25 cellular contexts compared by ENCODE assay signal in genomic region chr20:23294671-23295070, GRCh38. TPM values are rescaled to one million over a fixed set of nuclear protein-coding genes. Genes with fewer than 3 reads are reported as not detected.
DNase-seq lines count a peak whose midpoint lies in the region; ATAC-seq and TF ChIP-seq lines count a peak whose summit lies in the region.
"Had no signal": no experiment of that assay in that cellular context is flagged by ENCODE, and none has a peak within 500 bp of the region (broad histone marks: within the 10 kb centered on the region; RNA-seq: fewer than 3 reads in every experiment).

No MANE protein-coding gene starts in this region.

- ATAC-seq in right cardiac atrium (no peak), left cardiac atrium (no peak), gastrocnemius medialis (no peak), GM18909 (IDR thresholded peaks at IDR 0.05; ENCODE audit: poor library complexity, unreplicated experiment) (no peak)
- ATAC-seq: K562 had no signal

- H3K27ac ChIP-seq in right cardiac atrium (ENCODE audit: low read length) (peak overlapping the region; percentile 4), esophagus squamous epithelium (peak overlapping the region in 3 of 4 donors; percentile 56 to 87 (median 77)), gastrocnemius medialis (peak overlapping the region; percentile 39 to 73 (median 55))
- H3K27ac ChIP-seq: BLaER1, GM23248, PC-9 had no signal

- 93% methylated on average over 10 of the region's 10 CpGs for WGBS in right cardiac atrium
- WGBS in esophagus squamous epithelium, 2 donors = 83 to 92% methylated on average over 10 of the region's 10 CpGs

- no peaks in the 10 kb centered on the region for H3K36me3 ChIP-seq in esophagus squamous epithelium
- H3K36me3 ChIP-seq in gastrocnemius medialis = no peaks in the 10 kb centered on the region
- H3K36me3 ChIP-seq: BLaER1 had no signal

- no peak for TF ChIP-seq POLR2A in esophagus squamous epithelium (IDR thresholded peaks at IDR 0.05)
- TF ChIP-seq POLR2A in gastrocnemius medialis (IDR thresholded peaks at IDR 0.05) = no peak
- TF ChIP-seq POLR2A in erythroblast (IDR thresholded peaks at IDR 0.05; ENCODE audit: low read length) = no peak

- H3K9me3 ChIP-seq in right cardiac atrium (ENCODE audit: control insufficient read depth, low read length) = no peaks in the 10 kb centered on the region
- H3K9me3 ChIP-seq in esophagus squamous epithelium = no peaks in the 10 kb centered on the region
- H3K9me3 ChIP-seq in gastrocnemius medialis = no peaks in the 10 kb centered on the region
- H3K9me3 ChIP-seq: BLaER1, SK-N-SH had no signal

- H3K27me3 ChIP-seq in right cardiac atrium (ENCODE audit: control insufficient read depth, insufficient read depth) = peaks cover 3% of the 10 kb centered on the region
- H3K27me3 ChIP-seq in esophagus squamous epithelium = peaks cover 0 to 6% (median 0%) of the 10 kb centered on the region in 4 donors
- H3K27me3 ChIP-seq in gastrocnemius medialis = no peaks in the 10 kb centered on the region
- H3K27me3 ChIP-seq: BLaER1 had no signal

- TF ChIP-seq CTCF in esophagus squamous epithelium (IDR thresholded peaks at IDR 0.05) (no peak), gastrocnemius medialis (IDR thresholded peaks at IDR 0.05 in 4 of 5, conservative IDR thresholded peaks at IDR 0.05 in 1 of 5) (no peak)

- H3K4me1 ChIP-seq in right cardiac atrium (ENCODE audit: control insufficient read depth, insufficient read depth, low read length) = no peaks in the 10 kb centered on the region
- peaks cover 0 to 42% (median 16%) of the 10 kb centered on the region in 3 donors for H3K4me1 ChIP-seq in esophagus squamous epithelium
- H3K4me1 ChIP-seq in gastrocnemius medialis = peaks cover 10% of the 10 kb centered on the region in 2 donors

- no peak overlapping the region for H3K4me3 ChIP-seq in right cardiac atrium (ENCODE audit: low read length)
- no peak overlapping the region for H3K4me3 ChIP-seq in esophagus squamous epithelium
- H3K4me3 ChIP-seq in gastrocnemius medialis = no peak overlapping the region
- H3K4me3 ChIP-seq: BLaER1, GM23248, K562, PC-9 had no signal

- in situ Hi-C loops in gastrocnemius medialis (cut with MboI; ENCODE audit: low sequenced_read_pairs in 4 of 4) = no loop called here

- intact Hi-C loops in right cardiac atrium (cut with DNase I) (loop anchor here in 1 of 4 donors (10.0 kb wide), 1 partner anchor 50 kb away; no protein-coding TSS in a partner anchor), left cardiac atrium (cut with DNase I) (no loop called here), esophagus squamous epithelium (cut with DNase I) (no loop called here), gastrocnemius medialis (cut with DNase I; ENCODE audit: low total_unique reads) (loop anchor here (5.0 kb wide), 1 partner anchor 47 kb away; no protein-coding TSS in a partner anchor)

- DNase-seq in right cardiac atrium (no peak), left cardiac atrium (no peak), esophagus squamous epithelium (lab: John Stamatoyannopoulos, UW) (no peak), gastrocnemius medialis (no peak), SHP77 treated with DMSO at 0.1 percent for 48 hours (lab: John Stamatoyannopoulos, UW) (no peak), erythroblast (lab: John Stamatoyannopoulos, UW) (no peak), NCI-H748 treated with DMSO at 0.1 percent for 48 hours (lab: John Stamatoyannopoulos, UW) (no peak)
- DNase-seq: CD4-positive, CD25-positive, alpha-beta regulatory T cell; DMS53; GM23248; H9; MV-4-11; NCI-H1105; NCI-H1436 treated with DMSO at 0.1 percent for 48 hours; NCI-H187 treated with DMSO at 0.1 percent for 48 hours; NCI-H2107; NCI-H524; NCI-H82; NK-92 treated with Interleukin-12 subunit alpha and Interleukin-12 subunit beta, amount 100 ng/mL, for 24 hours; PC-9; RPMI8226; SK-N-SH had no signal

RNA-seq across cellular contexts. Expression of gene NXT1, which starts 55.9 kb away (rescaled TPM):
- total RNA-seq in right cardiac atrium (10 to 100 TPM in 1 of 4 donors, 1 to 10 TPM in 3; 7.4 to 16.9 (median 8.7) TPM), left cardiac atrium (10 to 100 TPM in 1 of 2 donors, 1 to 10 TPM in 1; 9.3 to 14.1 TPM), esophagus squamous epithelium (10 to 100 TPM; 21.3 to 43.0 (median 38.0) TPM), gastrocnemius medialis (10 to 100 TPM; 15.2 to 17.9 (median 15.9) TPM)
- 9.7 TPM for polyA plus RNA-seq in right cardiac atrium

Comparison
In these comparisons a context has a peak if more than half of its experiments do, and no peak if none do; other contexts are left out.
1. H3K27ac ChIP-seq: peak in every context shown above with its lines; median percentile 77 in esophagus squamous epithelium; 55 in gastrocnemius medialis; 4 in right cardiac atrium.